3 cellular contexts compared by ENCODE assay signal in the genomic region with DNA sequence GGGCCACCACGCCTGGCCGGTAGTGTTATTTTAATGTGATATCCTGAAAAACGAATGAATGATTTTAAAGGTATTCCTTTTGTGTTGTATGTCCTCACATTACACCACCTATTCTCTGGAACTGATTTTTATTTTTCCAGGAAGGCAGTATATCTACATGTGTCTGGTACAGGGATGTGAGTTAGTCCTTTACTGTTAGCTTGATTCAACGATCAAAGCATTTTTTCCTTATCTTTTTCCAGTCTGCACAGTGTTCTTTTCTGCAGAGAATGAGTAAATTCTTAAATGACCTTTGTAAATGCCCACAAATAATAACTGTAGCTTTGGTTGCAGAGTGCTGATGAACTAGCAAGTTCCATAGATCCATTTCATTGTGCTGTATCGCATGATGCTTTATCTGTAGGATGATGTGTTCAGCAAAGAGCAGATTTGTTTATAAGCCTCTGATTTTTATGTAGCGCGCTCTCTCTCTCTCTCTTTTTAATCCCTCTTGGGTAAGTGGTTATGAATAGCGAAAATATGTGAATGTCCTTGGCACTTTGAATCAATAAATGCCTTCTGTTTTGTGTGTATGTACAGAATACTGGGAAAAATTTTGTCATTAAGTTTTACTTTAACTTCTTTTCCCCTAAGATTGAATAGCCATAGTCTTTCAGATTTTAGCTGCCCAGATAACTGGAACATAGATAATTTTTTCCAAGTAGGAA.
TF ChIP-seq lines count a peak whose summit lies in the region.

No MANE protein-coding gene starts in this region.

TF ChIP-seq in SK-N-SH treated with all-trans-retinoic acid at 6 μM for 48 hours, 23 proteins besides CTCF, POLR2A, EP300 and RAD21:
- TF ChIP-seq, protein P1, sequence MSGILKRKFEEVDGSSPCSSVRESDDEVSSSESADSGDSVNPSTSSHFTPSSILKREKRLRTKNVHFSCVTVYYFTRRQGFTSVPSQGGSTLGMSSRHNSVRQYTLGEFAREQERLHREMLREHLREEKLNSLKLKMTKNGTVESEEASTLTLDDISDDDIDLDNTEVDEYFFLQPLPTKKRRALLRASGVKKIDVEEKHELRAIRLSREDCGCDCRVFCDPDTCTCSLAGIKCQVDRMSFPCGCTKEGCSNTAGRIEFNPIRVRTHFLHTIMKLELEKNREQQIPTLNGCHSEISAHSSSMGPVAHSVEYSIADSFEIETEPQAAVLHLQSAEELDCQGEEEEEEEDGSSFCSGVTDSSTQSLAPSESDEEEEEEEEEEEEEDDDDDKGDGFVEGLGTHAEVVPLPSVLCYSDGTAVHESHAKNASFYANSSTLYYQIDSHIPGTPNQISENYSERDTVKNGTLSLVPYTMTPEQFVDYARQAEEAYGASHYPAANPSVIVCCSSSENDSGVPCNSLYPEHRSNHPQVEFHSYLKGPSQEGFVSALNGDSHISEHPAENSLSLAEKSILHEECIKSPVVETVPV (CRISPR knock-in tag; IDR thresholded peaks at IDR 0.05), result no peak
- TF ChIP-seq ZNF565 (CRISPR knock-in tag; conservative IDR thresholded peaks at IDR 0.05; ENCODE audit: low read depth) (no peak), OSR1 (CRISPR knock-in tag; IDR thresholded peaks at IDR 0.05) (no peak), BACH2 (CRISPR knock-in tag; IDR thresholded peaks at IDR 0.05; ENCODE audit: borderline replicate concordance) (no peak), ISL1 (CRISPR knock-in tag; IDR thresholded peaks at IDR 0.05) (0 out of 2 replicates have a peak, but pooled peaks have one; percentile 27)
- TF ChIP-seq, protein P2, sequence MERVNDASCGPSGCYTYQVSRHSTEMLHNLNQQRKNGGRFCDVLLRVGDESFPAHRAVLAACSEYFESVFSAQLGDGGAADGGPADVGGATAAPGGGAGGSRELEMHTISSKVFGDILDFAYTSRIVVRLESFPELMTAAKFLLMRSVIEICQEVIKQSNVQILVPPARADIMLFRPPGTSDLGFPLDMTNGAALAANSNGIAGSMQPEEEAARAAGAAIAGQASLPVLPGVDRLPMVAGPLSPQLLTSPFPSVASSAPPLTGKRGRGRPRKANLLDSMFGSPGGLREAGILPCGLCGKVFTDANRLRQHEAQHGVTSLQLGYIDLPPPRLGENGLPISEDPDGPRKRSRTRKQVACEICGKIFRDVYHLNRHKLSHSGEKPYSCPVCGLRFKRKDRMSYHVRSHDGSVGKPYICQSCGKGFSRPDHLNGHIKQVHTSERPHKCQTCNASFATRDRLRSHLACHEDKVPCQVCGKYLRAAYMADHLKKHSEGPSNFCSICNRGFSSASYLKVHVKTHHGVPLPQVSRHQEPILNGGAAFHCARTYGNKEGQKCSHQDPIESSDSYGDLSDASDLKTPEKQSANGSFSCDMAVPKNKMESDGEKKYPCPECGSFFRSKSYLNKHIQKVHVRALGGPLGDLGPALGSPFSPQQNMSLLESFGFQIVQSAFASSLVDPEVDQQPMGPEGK (CRISPR knock-in tag; IDR thresholded peaks at IDR 0.05; ENCODE audit: borderline replicate concordance), result no peak

TF ChIP-seq in SK-N-SH, 30 proteins besides CTCF, POLR2A, EP300 and RAD21:
- TF ChIP-seq GATA2 (CRISPR knock-in tag; IDR thresholded peaks at IDR 0.05) (no peak), EZH2phosphoT487 (IDR thresholded peaks at IDR 0.05; ENCODE audit: borderline replicate concordance, low read depth) (no peak), YY1 (IDR thresholded peaks at IDR 0.05; ENCODE audit: low read depth) (no peak), TEAD4 (IDR thresholded peaks at IDR 0.05; ENCODE audit: borderline replicate concordance, insufficient read depth) (no peak), JUND (IDR thresholded peaks at IDR 0.05) (no peak), RXRA (IDR thresholded peaks at IDR 0.05; ENCODE audit: borderline replicate concordance, low read depth) (no peak), MXI1 (IDR thresholded peaks at IDR 0.05; ENCODE audit: low read depth, low read length) (no peak), FOXM1 (IDR thresholded peaks at IDR 0.05; ENCODE audit: low read depth) (no peak), MEF2A (IDR thresholded peaks at IDR 0.05; ENCODE audit: borderline replicate concordance, low read depth) (no peak)
- TF ChIP-seq, protein P3, sequence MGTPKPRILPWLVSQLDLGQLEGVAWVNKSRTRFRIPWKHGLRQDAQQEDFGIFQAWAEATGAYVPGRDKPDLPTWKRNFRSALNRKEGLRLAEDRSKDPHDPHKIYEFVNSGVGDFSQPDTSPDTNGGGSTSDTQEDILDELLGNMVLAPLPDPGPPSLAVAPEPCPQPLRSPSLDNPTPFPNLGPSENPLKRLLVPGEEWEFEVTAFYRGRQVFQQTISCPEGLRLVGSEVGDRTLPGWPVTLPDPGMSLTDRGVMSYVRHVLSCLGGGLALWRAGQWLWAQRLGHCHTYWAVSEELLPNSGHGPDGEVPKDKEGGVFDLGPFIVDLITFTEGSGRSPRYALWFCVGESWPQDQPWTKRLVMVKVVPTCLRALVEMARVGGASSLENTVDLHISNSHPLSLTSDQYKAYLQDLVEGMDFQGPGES (IDR thresholded peaks at IDR 0.05; ENCODE audit: low read depth, low read length), result no peak
- TF ChIP-seq, protein P4, sequence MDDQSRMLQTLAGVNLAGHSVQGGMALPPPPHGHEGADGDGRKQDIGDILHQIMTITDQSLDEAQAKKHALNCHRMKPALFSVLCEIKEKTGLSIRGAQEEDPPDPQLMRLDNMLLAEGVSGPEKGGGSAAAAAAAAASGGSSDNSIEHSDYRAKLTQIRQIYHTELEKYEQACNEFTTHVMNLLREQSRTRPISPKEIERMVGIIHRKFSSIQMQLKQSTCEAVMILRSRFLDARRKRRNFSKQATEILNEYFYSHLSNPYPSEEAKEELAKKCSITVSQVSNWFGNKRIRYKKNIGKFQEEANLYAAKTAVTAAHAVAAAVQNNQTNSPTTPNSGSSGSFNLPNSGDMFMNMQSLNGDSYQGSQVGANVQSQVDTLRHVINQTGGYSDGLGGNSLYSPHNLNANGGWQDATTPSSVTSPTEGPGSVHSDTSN (IDR thresholded peaks at IDR 0.05), result no peak
- TF ChIP-seq, protein P5, sequence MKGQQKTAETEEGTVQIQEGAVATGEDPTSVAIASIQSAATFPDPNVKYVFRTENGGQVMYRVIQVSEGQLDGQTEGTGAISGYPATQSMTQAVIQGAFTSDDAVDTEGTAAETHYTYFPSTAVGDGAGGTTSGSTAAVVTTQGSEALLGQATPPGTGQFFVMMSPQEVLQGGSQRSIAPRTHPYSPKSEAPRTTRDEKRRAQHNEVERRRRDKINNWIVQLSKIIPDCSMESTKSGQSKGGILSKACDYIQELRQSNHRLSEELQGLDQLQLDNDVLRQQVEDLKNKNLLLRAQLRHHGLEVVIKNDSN (IDR thresholded peaks at IDR 0.05; ENCODE audit: borderline replicate concordance, low read depth), result no peak
- TF ChIP-seq, protein P6, sequence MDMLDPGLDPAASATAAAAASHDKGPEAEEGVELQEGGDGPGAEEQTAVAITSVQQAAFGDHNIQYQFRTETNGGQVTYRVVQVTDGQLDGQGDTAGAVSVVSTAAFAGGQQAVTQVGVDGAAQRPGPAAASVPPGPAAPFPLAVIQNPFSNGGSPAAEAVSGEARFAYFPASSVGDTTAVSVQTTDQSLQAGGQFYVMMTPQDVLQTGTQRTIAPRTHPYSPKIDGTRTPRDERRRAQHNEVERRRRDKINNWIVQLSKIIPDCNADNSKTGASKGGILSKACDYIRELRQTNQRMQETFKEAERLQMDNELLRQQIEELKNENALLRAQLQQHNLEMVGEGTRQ (IDR thresholded peaks at IDR 0.05; ENCODE audit: borderline replicate concordance, low read depth, low read length), result no peak

TF ChIP-seq in HepG2, 621 proteins besides CTCF, POLR2A, EP300 and RAD21:
- TF ChIP-seq FLYWCH1 (CRISPR knock-in tag; IDR thresholded peaks at IDR 0.05), result 0 out of 2 replicates have a peak, but pooled peaks have one; percentile 1
- TF ChIP-seq RBM22 (optimal IDR thresholded peaks at IDR 0.05; ENCODE audit: low read length), result peak; percentile 46
- no peak for TF ChIP-seq ZNF547 (CRISPR knock-in tag; IDR thresholded peaks at IDR 0.05)
- no peak for TF ChIP-seq CREB1 (IDR thresholded peaks at IDR 0.05)
- 0 out of 2 replicates have a peak, but pooled peaks have one; percentile 26 for TF ChIP-seq CREB1 (CRISPR knock-in tag; IDR thresholded peaks at IDR 0.05)
- TF ChIP-seq MTA3 (CRISPR knock-in tag; IDR thresholded peaks at IDR 0.05), result no peak
- TF ChIP-seq KDM1A (CRISPR knock-in tag; IDR thresholded peaks at IDR 0.05), result no peak
- no peak for TF ChIP-seq HMG20A (CRISPR knock-in tag; IDR thresholded peaks at IDR 0.05; ENCODE audit: borderline replicate concordance)
